4 cellular contexts compared by ENCODE assay signal in the genomic region with DNA sequence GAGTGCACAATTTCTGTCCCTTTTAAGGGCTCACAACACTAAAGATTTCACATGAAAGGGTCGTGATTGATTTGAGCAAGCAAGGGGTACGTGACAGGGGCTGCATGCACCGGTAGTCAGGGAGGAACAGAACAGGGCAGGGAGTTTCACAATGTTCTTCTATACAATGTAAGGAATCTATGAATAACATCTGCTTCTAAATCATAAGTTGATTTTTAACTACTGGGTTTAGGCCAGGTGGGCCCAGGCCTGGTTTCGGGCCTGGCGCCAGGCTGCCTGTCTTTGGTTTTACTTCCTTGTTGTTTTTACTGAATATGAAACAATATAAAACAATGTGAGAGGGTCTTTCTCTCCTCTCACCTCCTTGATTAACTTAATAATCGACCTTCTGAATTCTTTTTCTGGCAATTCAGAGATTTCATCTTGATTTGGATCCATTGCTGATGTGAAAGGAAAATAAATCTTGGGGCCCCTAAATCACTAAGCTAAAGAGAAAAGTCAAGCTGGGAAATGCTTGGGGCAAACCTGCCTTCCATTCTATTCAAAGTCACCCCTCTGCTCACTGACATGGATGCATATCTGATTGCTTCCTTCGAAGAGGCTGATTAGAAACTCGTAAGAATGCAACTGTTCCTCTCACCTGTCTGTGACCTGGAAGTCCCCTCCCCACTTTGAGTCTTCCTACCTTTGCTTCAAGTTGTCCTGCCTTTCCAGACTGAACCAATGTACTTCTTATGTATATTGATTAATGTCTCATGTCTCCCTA. TPM values are rescaled to one million over a fixed set of nuclear protein-coding genes. Genes with fewer than 3 reads are reported as not detected.
"Had no signal": no experiment of that assay in that cellular context is flagged by ENCODE, and none has a peak within 500 bp of the region (broad histone marks: within the 10 kb centered on the region; RNA-seq: fewer than 3 reads in every experiment).

No MANE protein-coding gene starts in this region.

RNA-seq across cellular contexts. Expression of gene OR2AT4, which starts 47.0 kb away (rescaled TPM):
- polyA plus RNA-seq: adrenal gland; lung; naive thymus-derived CD8-positive, alpha-beta T cell; right cardiac atrium had no signal
